25 cellular contexts compared by ENCODE assay signal in the genomic region with DNA sequence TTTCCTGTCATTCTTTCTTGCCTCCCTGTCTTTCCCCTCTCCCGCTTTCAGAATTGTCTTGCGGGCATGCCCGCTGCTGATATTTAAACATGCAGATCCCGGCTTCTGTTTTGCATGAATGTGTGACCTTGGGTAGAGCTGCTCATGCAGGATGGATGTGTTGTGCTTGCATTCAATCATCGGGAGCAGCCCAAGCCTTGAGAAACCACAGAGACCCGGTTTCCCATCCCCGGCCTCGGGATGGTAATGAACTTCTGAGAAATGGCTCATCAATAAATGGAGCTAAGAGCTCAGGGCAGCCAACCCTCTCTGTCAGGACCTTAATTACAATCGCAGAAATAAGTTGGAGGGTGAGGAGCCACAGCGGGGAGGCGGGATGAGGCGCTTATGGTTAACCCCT.
"Had no signal": no experiment of that assay in that cellular context is flagged by ENCODE, and none has a peak within 500 bp of the region (broad histone marks: within the 10 kb centered on the region; RNA-seq: fewer than 3 reads in every experiment).

No MANE protein-coding gene starts in this region.

- H3K4me1 Mint-ChIP-seq: central memory CD8-positive, alpha-beta T cell had no signal

- H3K27me3 ChIP-seq: ascending aorta, body of pancreas had no signal

- H3K36me3 Mint-ChIP-seq: activated naive CD4-positive, alpha-beta T cell treated with anti-CD3 and anti-CD28 coated beads, Interleukin-2, amount 50 U/mL, for 72 hours; T-cell had no signal

- H3K27ac Mint-ChIP-seq: activated naive CD4-positive, alpha-beta T cell treated with anti-CD3 and anti-CD28 coated beads, Interleukin-2, amount 50 U/mL, for 72 hours; activated naive CD8-positive, alpha-beta T cell treated with anti-CD3 and anti-CD28 coated beads, Interleukin-2, amount 50 U/mL, for 24 hours had no signal

- ATAC-seq: activated naive CD4-positive, alpha-beta T cell treated with anti-CD3 and anti-CD28 coated beads, Interleukin-2, amount 50 U/mL, for 72 hours; activated naive CD8-positive, alpha-beta T cell treated with anti-CD3 and anti-CD28 coated beads, Interleukin-2, amount 50 U/mL, for 24 hours; body of pancreas; Panc1; Right ventricle myocardium inferior; T-cell had no signal

- H3K4me3 ChIP-seq: ascending aorta, body of pancreas, SK-N-MC had no signal

- H3K4me3 Mint-ChIP-seq: activated naive CD8-positive, alpha-beta T cell treated with anti-CD3 and anti-CD28 coated beads, Interleukin-2, amount 50 U/mL, for 24 hours; central memory CD8-positive, alpha-beta T cell; T-cell had no signal

- DNase-seq: activated CD4-positive, alpha-beta T cell treated with anti-CD3 and anti-CD28 coated beads for 48 hours; activated CD4-positive, alpha-beta T cell treated with anti-CD3 and anti-CD28 coated beads, Interleukin-2, amount 50 U/mL, for 48 hours; activated CD4-positive, CD25-positive, alpha-beta regulatory T cell treated with anti-CD3 and anti-CD28 coated beads, Interleukin-2, amount 50 U/mL, for 72 hours; activated CD8-positive, alpha-beta memory T cell treated with anti-CD3 and anti-CD28 coated beads, Interleukin-2, amount 50 U/mL, for 48 hours; activated naive CD4-positive, alpha-beta T cell treated with Interleukin-2 at 50 U/mL for 16 hours; activated naive CD8-positive, alpha-beta T cell treated with anti-CD3 and anti-CD28 coated beads, Interleukin-2, amount 50 U/mL, for 24 hours; activated T-cell treated with anti-CD3 and anti-CD28 coated beads, Interleukin-2, amount 50 U/mL, for 1 hour; amniotic stem cell; body of pancreas; NCI-H1092; NCI-H1417; NCI-H1930; NCI-H2171 treated with DMSO at 0.1 percent for 48 hours; NCI-H226; NCI-H69; NK-92 treated with Interleukin-12 subunit alpha and Interleukin-12 subunit beta, amount 100 ng/mL, for 24 hours; OCI-M1; RPMI8226 had no signal

- H3K9me3 Mint-ChIP-seq: activated naive CD4-positive, alpha-beta T cell treated with anti-CD3 and anti-CD28 coated beads, Interleukin-2, amount 50 U/mL, for 72 hours; activated naive CD8-positive, alpha-beta T cell treated with anti-CD3 and anti-CD28 coated beads, Interleukin-2, amount 50 U/mL, for 24 hours; central memory CD8-positive, alpha-beta T cell; T-cell had no signal

- H3K36me3 ChIP-seq: ascending aorta had no signal
